9 cellular contexts compared by ENCODE assay signal in genomic region chr4:128675083-128675482, GRCh38.
DNase-seq lines count a peak whose midpoint lies in the region; ATAC-seq and TF ChIP-seq lines count a peak whose summit lies in the region.
"Had no signal": no experiment of that assay in that cellular context is flagged by ENCODE, and none has a peak within 500 bp of the region (broad histone marks: within the 10 kb centered on the region; RNA-seq: fewer than 3 reads in every experiment).

No MANE protein-coding gene starts in this region.

- TF ChIP-seq CTCF in GM06990 (IDR thresholded peaks at IDR 0.05; ENCODE audit: insufficient read depth, low read length, poor library complexity, severe bottlenecking) (no peak), brain (conservative IDR thresholded peaks at IDR 0.05) (no peak), Peyer's patch (IDR thresholded peaks at IDR 0.05) (no peak)

- peaks cover 0 to 3% (median 0%) of the 10 kb centered on the region in 5 experiments for H3K9me3 Mint-ChIP-seq in brain

- no peaks in the 10 kb centered on the region for H3K4me1 ChIP-seq in Peyer's patch
- H3K4me1 ChIP-seq: breast epithelium had no signal

- peaks cover 6% of the 10 kb centered on the region for H3K27me3 Mint-ChIP-seq in brain

- H3K27ac Mint-ChIP-seq in brain: peak overlapping the region in 3 of 5 experiments; percentile 38 to 79 (median 73)

- no peak for TF ChIP-seq POLR2A in Peyer's patch (IDR thresholded peaks at IDR 0.05)

- H3K27me3 ChIP-seq in GM06990 (replicated peaks; ENCODE audit: control insufficient read depth, insufficient read depth, low read length) (no peaks in the 10 kb centered on the region), Peyer's patch (no peaks in the 10 kb centered on the region)
- H3K27me3 ChIP-seq: breast epithelium had no signal

- H3K36me3 ChIP-seq in GM06990 (ENCODE audit: control insufficient read depth, insufficient read depth, low read length) (no peaks in the 10 kb centered on the region), Peyer's patch (no peaks in the 10 kb centered on the region)
- H3K36me3 ChIP-seq: breast epithelium had no signal

- H3K4me3 ChIP-seq in GM06990 (replicated peaks; ENCODE audit: low read depth, low read length): no peak overlapping the region; the same call in 1 of the 2 replicates
- no peak overlapping the region for H3K4me3 ChIP-seq in Peyer's patch
- H3K4me3 ChIP-seq: breast epithelium had no signal

- no peak overlapping the region for H3K27ac ChIP-seq in Peyer's patch
- H3K27ac ChIP-seq: breast epithelium had no signal

- H3K4me3 Mint-ChIP-seq in brain: no peak overlapping the region

- H3K36me3 Mint-ChIP-seq in brain: no peaks in the 10 kb centered on the region

- H3K4me1 Mint-ChIP-seq in brain: peaks cover 5% of the 10 kb centered on the region

- DNase-seq in GM06990 (ENCODE audit: extremely low read depth, insufficient read length): peak; percentile 51
- no peak for DNase-seq in stimulated activated CD4-positive, alpha-beta T cell treated with anti-CD3 and anti-CD28 coated beads, Interleukin-4, amount 100 ng/mL, for 4 hours
- no peak for DNase-seq in stimulated activated CD4-positive, alpha-beta T cell treated with anti-CD3 and anti-CD28 coated beads, Interleukin-12 subunit alpha, Interleukin-12 subunit beta, amount 100 ng/mL, for 4 hours
- no peak for DNase-seq in Peyer's patch
- DNase-seq in NCI-H1092 treated with DMSO at 0.1 percent for 48 hours (lab: John Stamatoyannopoulos, UW): no peak

- no peaks in the 10 kb centered on the region for H3K9me3 ChIP-seq in Peyer's patch
- H3K9me3 ChIP-seq: breast epithelium had no signal

- ATAC-seq in GM19452 (IDR thresholded peaks at IDR 0.05; ENCODE audit: unreplicated experiment) (peak; percentile 92), HG03064 (IDR thresholded peaks at IDR 0.05; ENCODE audit: low read depth, unreplicated experiment) (peak; percentile 97)
